ENCODE assay signal across 3 cellular contexts in the genomic region with DNA sequence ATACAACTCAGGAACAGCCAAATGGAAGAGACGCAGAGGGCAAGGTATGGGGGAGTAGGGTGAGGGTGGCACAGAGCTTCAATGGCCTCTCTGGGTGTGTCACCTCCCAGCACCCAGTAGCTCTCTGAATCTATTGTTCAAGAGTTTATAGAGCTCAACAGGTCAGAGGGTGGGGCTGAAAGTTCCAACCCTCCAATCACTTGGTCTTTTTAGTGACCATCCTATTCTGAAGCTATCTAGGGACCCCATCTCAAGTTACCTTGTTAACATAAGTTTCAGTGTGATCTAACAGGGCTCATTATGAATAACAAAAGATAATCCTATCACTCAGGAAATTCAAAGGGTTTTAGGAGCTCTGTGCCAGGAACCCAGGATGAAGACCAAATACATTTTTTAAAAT.
TF ChIP-seq lines count a peak whose summit lies in the region.

No MANE protein-coding gene starts in this region.

TF ChIP-seq in GM23338, 12 proteins besides CTCF, POLR2A, EP300 and RAD21:
- TF ChIP-seq POLR2AphosphoS5 (IDR thresholded peaks at IDR 0.05; ENCODE audit: low read depth), result 0 out of 2 replicates have a peak, but pooled peaks have one; percentile 18
- TF ChIP-seq EZH2phosphoT487 (IDR thresholded peaks at IDR 0.05; ENCODE audit: unreplicated experiment), result no peak
TF ChIP-seq in GM23338: peak in this region for 1.

TF ChIP-seq in HEK293, 187 proteins besides CTCF, POLR2A, EP300 and RAD21:
- TF ChIP-seq ZNF513 (tag by site-specific recombination; IDR thresholded peaks at IDR 0.05) (no peak), ZNF16 (tag by site-specific recombination; IDR thresholded peaks at IDR 0.05; ENCODE audit: low read depth) (no peak), SCRT1 (tag by site-specific recombination; IDR thresholded peaks at IDR 0.05; ENCODE audit: borderline replicate concordance) (peak; percentile 53; the same call in 1 of the 2 replicates), YY2 (tag by site-specific recombination; IDR thresholded peaks at IDR 0.05) (no peak), ZNF416 (tag by site-specific recombination; IDR thresholded peaks at IDR 0.05) (no peak), ZNF174 (tag by site-specific recombination; IDR thresholded peaks at IDR 0.05) (no peak), ZNF530 (tag by site-specific recombination; IDR thresholded peaks at IDR 0.05; ENCODE audit: low read depth) (no peak), HOXD13 (CRISPR knock-in tag; IDR thresholded peaks at IDR 0.05; ENCODE audit: borderline replicate concordance) (no peak), ZNF394 (tag by site-specific recombination; IDR thresholded peaks at IDR 0.05; ENCODE audit: borderline replicate concordance) (no peak), IKZF3 (tag by site-specific recombination; IDR thresholded peaks at IDR 0.05) (no peak), OSR2 (tag by site-specific recombination; IDR thresholded peaks at IDR 0.05) (no peak), ZNF776 (tag by site-specific recombination; IDR thresholded peaks at IDR 0.05; ENCODE audit: borderline replicate concordance) (no peak), TCF7L2 (IDR thresholded peaks at IDR 0.05; ENCODE audit: borderline replicate concordance, low read depth, low read length) (no peak), PRDM6 (tag by site-specific recombination; IDR thresholded peaks at IDR 0.05) (no peak), SCRT2 (tag by site-specific recombination; IDR thresholded peaks at IDR 0.05) (peak; percentile 64), ZNF19 (tag by site-specific recombination; IDR thresholded peaks at IDR 0.05; ENCODE audit: low read depth) (no peak)
- TF ChIP-seq, protein P1, sequence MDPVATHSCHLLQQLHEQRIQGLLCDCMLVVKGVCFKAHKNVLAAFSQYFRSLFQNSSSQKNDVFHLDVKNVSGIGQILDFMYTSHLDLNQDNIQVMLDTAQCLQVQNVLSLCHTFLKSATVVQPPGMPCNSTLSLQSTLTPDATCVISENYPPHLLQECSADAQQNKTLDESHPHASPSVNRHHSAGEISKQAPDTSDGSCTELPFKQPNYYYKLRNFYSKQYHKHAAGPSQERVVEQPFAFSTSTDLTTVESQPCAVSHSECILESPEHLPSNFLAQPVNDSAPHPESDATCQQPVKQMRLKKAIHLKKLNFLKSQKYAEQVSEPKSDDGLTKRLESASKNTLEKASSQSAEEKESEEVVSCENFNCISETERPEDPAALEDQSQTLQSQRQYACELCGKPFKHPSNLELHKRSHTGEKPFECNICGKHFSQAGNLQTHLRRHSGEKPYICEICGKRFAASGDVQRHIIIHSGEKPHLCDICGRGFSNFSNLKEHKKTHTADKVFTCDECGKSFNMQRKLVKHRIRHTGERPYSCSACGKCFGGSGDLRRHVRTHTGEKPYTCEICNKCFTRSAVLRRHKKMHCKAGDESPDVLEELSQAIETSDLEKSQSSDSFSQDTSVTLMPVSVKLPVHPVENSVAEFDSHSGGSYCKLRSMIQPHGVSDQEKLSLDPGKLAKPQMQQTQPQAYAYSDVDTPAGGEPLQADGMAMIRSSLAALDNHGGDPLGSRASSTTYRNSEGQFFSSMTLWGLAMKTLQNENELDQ (tag by site-specific recombination; IDR thresholded peaks at IDR 0.05; ENCODE audit: low read depth), result no peak

TF ChIP-seq in H1, 55 proteins besides CTCF, POLR2A, EP300 and RAD21:
- TF ChIP-seq HDAC2 (IDR thresholded peaks at IDR 0.05; ENCODE audit: borderline replicate concordance in 1 of 2, low read depth in 2 of 2, low read length in 2 of 2), result no peak
- 0 out of 2 replicates have a peak, but pooled peaks have one; percentile 26 for TF ChIP-seq SP1 (IDR thresholded peaks at IDR 0.05; ENCODE audit: low read depth, low read length)
- TF ChIP-seq SIX5 (IDR thresholded peaks at IDR 0.05; ENCODE audit: low read depth, low read length), result 0 out of 2 replicates have a peak, but pooled peaks have one; percentile 12
